Comparison of ENCODE assay signal across 15 cellular contexts in the genomic region with DNA sequence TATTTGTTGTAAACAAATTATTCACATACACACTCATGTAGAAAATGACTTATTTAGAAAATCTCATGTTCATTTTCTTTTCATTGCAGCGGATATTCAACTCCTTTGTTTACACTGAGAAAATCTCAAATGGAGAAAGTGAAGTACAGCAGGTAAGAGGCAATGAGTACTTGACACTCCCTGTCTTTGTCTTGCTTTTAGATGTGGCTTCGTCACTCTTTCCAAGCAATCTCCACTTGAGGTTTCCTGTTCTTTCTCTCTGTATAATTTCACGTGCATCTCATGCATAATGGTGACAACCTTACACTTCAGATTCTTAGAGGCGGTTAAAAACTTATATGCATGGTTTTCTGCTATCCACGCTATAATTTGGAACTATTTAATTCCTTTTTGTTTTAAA.
DNase-seq lines count a peak whose midpoint lies in the region; ATAC-seq lines count a peak whose summit lies in the region.
"Had no signal": no experiment of that assay in that cellular context is flagged by ENCODE, and none has a peak within 500 bp of the region (broad histone marks: within the 10 kb centered on the region; RNA-seq: fewer than 3 reads in every experiment).

No MANE protein-coding gene starts in this region.

- peaks cover 0 to 7% (median 2%) of the 10 kb centered on the region in 5 donors for H3K36me3 ChIP-seq in subcutaneous abdominal adipose tissue (ENCODE audit: control insufficient read depth in 5 of 5, insufficient read depth in 5 of 5, low read length in 5 of 5)
- H3K36me3 ChIP-seq: BE2C, brain microvascular endothelial cell, uterus had no signal

- POLR2A ChIA-PET in activated CD8-positive, alpha-beta T cell treated with anti-CD3 and anti-CD28 coated beads, Interleukin-2, amount 10 ng/mL, durations not matched to agents 7 days and 5 days (lab: Charles Lee): no interaction called here

- H3K4me3 ChIP-seq in subcutaneous abdominal adipose tissue (ENCODE audit: low read depth in 1 of 5, low read length in 5 of 5): no peak overlapping the region
- H3K4me3 ChIP-seq: uterus had no signal

- peak; percentile 94 for ATAC-seq in activated CD8-positive, alpha-beta T cell treated with anti-CD3 and anti-CD28 coated beads, Interleukin-2, amount 10 ng/mL, durations not matched to agents 7 days and 5 days
- ATAC-seq in GM18868 (IDR thresholded peaks at IDR 0.05; ENCODE audit: unreplicated experiment): no peak
- ATAC-seq in HG03025 (IDR thresholded peaks at IDR 0.05; ENCODE audit: low FRiP score, unreplicated experiment): no peak
- ATAC-seq: stimulated activated memory B cell treated with anti-CD40 and anti-IgM and Interleukin-4, amounts not matched to agents 10 μg/mL and 1 μg/mL and 100 μg/mL, for 72 hours had no signal

- DNase-seq in activated naive CD4-positive, alpha-beta T cell treated with anti-CD3 and anti-CD28 coated beads for 36 hours: peak; percentile 60
- no peak for DNase-seq in activated naive CD4-positive, alpha-beta T cell treated with Interleukin-2 at 50 U/mL for 16 hours
- peak; percentile 73 for DNase-seq in NCI-H1105 treated with DMSO at 0.1 percent for 48 hours (lab: John Stamatoyannopoulos, UW)
- peak; percentile 60 for DNase-seq in activated CD8-positive, alpha-beta T cell treated with anti-CD3 and anti-CD28 coated beads, Interleukin-2, amount 10 ng/mL, durations not matched to agents 7 days and 5 days
- no peak for DNase-seq in occipital lobe (lab: John Stamatoyannopoulos, UW)
- DNase-seq: BE2C, brain microvascular endothelial cell, kidney, NCI-H82, uterus had no signal

- H3K36me3 Mint-ChIP-seq in activated naive CD4-positive, alpha-beta T cell treated with anti-CD3 and anti-CD28 coated beads for 36 hours (ENCODE audit: low read depth): no peaks in the 10 kb centered on the region
- no peaks in the 10 kb centered on the region for H3K36me3 Mint-ChIP-seq in activated CD8-positive, alpha-beta T cell treated with anti-CD3 and anti-CD28 coated beads, Interleukin-2, amount 10 ng/mL, durations not matched to agents 7 days and 5 days (ENCODE audit: low read depth)
- H3K36me3 Mint-ChIP-seq: stimulated activated memory B cell treated with anti-CD40 and anti-IgM and Interleukin-4, amounts not matched to agents 10 μg/mL and 1 μg/mL and 100 μg/mL, for 72 hours had no signal

- no peaks in the 10 kb centered on the region for H3K27me3 Mint-ChIP-seq in activated naive CD4-positive, alpha-beta T cell treated with anti-CD3 and anti-CD28 coated beads for 36 hours (ENCODE audit: low read depth)
- peaks cover 3% of the 10 kb centered on the region for H3K27me3 Mint-ChIP-seq in activated CD8-positive, alpha-beta T cell treated with anti-CD3 and anti-CD28 coated beads, Interleukin-2, amount 10 ng/mL, durations not matched to agents 7 days and 5 days (ENCODE audit: low read depth)

- CTCF ChIA-PET in activated naive CD4-positive, alpha-beta T cell treated with anti-CD3 and anti-CD28 coated beads for 36 hours (lab: Charles Lee): interaction anchor here (0.7 to 1.1 kb wide), 3 partner anchors 51 to 99 kb away, joined by 3 to 7 read pairs (median 4); no protein-coding TSS in a partner anchor
- CTCF ChIA-PET in activated CD8-positive, alpha-beta T cell treated with anti-CD3 and anti-CD28 coated beads, Interleukin-2, amount 10 ng/mL, durations not matched to agents 7 days and 5 days (lab: Charles Lee): no interaction called here

- H3K4me3 Mint-ChIP-seq in activated naive CD4-positive, alpha-beta T cell treated with anti-CD3 and anti-CD28 coated beads for 36 hours: no peak overlapping the region
- no peak overlapping the region for H3K4me3 Mint-ChIP-seq in activated CD8-positive, alpha-beta T cell treated with anti-CD3 and anti-CD28 coated beads, Interleukin-2, amount 10 ng/mL, durations not matched to agents 7 days and 5 days
- H3K4me3 Mint-ChIP-seq: mesothelial cell of epicardium; stimulated activated memory B cell treated with anti-CD40 and anti-IgM and Interleukin-4, amounts not matched to agents 10 μg/mL and 1 μg/mL and 100 μg/mL, for 72 hours had no signal

- no peaks in the 10 kb centered on the region for H3K9me3 ChIP-seq in subcutaneous abdominal adipose tissue (ENCODE audit: control insufficient read depth in 5 of 5, low read length in 5 of 5)
- H3K9me3 ChIP-seq: BE2C, uterus had no signal

- H3K27me3 ChIP-seq in subcutaneous abdominal adipose tissue (ENCODE audit: control insufficient read depth in 5 of 5, insufficient read depth in 4 of 5, low read length in 5 of 5): no peaks in the 10 kb centered on the region
- H3K27me3 ChIP-seq: BE2C, brain microvascular endothelial cell, uterus had no signal

- H3K27ac Mint-ChIP-seq in activated naive CD4-positive, alpha-beta T cell treated with anti-CD3 and anti-CD28 coated beads for 36 hours: no peak overlapping the region
- H3K27ac Mint-ChIP-seq in activated CD8-positive, alpha-beta T cell treated with anti-CD3 and anti-CD28 coated beads, Interleukin-2, amount 10 ng/mL, durations not matched to agents 7 days and 5 days: no peak overlapping the region
- H3K27ac Mint-ChIP-seq: stimulated activated memory B cell treated with anti-CD40 and anti-IgM and Interleukin-4, amounts not matched to agents 10 μg/mL and 1 μg/mL and 100 μg/mL, for 72 hours had no signal

- H3K4me1 ChIP-seq in subcutaneous abdominal adipose tissue (ENCODE audit: control insufficient read depth in 5 of 5, insufficient read depth in 5 of 5, low read length in 5 of 5): peaks cover 0 to 25% (median 20%) of the 10 kb centered on the region in 5 donors
- H3K4me1 ChIP-seq: uterus had no signal

- H3K27ac ChIP-seq in subcutaneous abdominal adipose tissue (ENCODE audit: low read depth, low read length): peak overlapping the region; percentile 49
- H3K27ac ChIP-seq: brain microvascular endothelial cell had no signal

- peaks cover 42% of the 10 kb centered on the region for H3K4me1 Mint-ChIP-seq in activated naive CD4-positive, alpha-beta T cell treated with anti-CD3 and anti-CD28 coated beads for 36 hours (ENCODE audit: low read depth)
- peaks cover 39% of the 10 kb centered on the region for H3K4me1 Mint-ChIP-seq in activated CD8-positive, alpha-beta T cell treated with anti-CD3 and anti-CD28 coated beads, Interleukin-2, amount 10 ng/mL, durations not matched to agents 7 days and 5 days (ENCODE audit: low read depth)
- H3K4me1 Mint-ChIP-seq: stimulated activated memory B cell treated with anti-CD40 and anti-IgM and Interleukin-4, amounts not matched to agents 10 μg/mL and 1 μg/mL and 100 μg/mL, for 72 hours had no signal

- H3K9ac ChIP-seq in subcutaneous abdominal adipose tissue (ENCODE audit: low read length in 5 of 5): no peak overlapping the region

- intact Hi-C loops in activated naive CD4-positive, alpha-beta T cell treated with anti-CD3 and anti-CD28 coated beads for 36 hours (cut with micrococcal nuclease): loop anchor here (1.0 to 10.0 kb wide), 9 partner anchors 10 to 872 kb away; partner anchors contain the start of genes CACHD1, LEPR and LEPROT

- H3K9me3 Mint-ChIP-seq in activated naive CD4-positive, alpha-beta T cell treated with anti-CD3 and anti-CD28 coated beads for 36 hours: no peaks in the 10 kb centered on the region
- H3K9me3 Mint-ChIP-seq in activated CD8-positive, alpha-beta T cell treated with anti-CD3 and anti-CD28 coated beads, Interleukin-2, amount 10 ng/mL, durations not matched to agents 7 days and 5 days (ENCODE audit: insufficient read depth): no peaks in the 10 kb centered on the region
- H3K9me3 Mint-ChIP-seq: mesothelial cell of epicardium; stimulated activated memory B cell treated with anti-CD40 and anti-IgM and Interleukin-4, amounts not matched to agents 10 μg/mL and 1 μg/mL and 100 μg/mL, for 72 hours had no signal

Comparison
In these comparisons a context has a peak if more than half of its experiments do, and no peak if none do; other contexts are left out.
1. DNase-seq: peak in activated naive CD4-positive, alpha-beta T cell treated with anti-CD3 and anti-CD28 coated beads for 36 hours (single experiment), NCI-H1105 treated with DMSO at 0.1 percent for 48 hours (single experiment) and activated CD8-positive, alpha-beta T cell treated with anti-CD3 and anti-CD28 coated beads, Interleukin-2, amount 10 ng/mL, durations not matched to agents 7 days and 5 days (single experiment); none in activated naive CD4-positive, alpha-beta T cell treated with Interleukin-2 at 50 U/mL for 16 hours (single experiment) and occipital lobe (single experiment).